ENCODE assay signal across 8 cellular contexts in the genomic region with DNA sequence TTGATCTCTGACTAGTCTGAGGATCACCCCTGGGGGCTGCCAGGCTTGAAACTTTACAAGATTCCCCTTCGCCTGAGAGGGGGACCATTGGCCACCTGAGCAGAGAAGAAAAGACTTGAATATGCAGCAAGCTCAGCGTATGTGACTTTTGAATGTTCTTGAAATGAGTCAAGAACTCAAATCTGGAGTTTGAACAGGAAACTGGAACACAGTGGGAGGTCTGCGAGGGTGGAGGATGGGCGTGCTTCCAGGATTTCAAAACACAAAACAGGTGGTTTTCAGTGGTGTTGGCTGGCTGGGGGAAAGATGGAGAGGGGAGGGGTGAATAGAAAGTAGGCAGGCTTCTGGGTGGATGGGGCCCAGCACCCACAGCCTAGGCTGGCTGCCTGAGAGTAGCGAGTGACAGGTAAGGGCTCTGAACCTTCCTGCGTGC. TPM values are rescaled to one million over a fixed set of nuclear protein-coding genes. Genes with fewer than 3 reads are reported as not detected.
DNase-seq lines count a peak whose midpoint lies in the region; ATAC-seq and TF ChIP-seq lines count a peak whose summit lies in the region.

No MANE protein-coding gene starts in this region.

- DNase-seq in NCI-H2196 (lab: John Stamatoyannopoulos, UW; ENCODE audit: unreplicated experiment): peak; percentile 32
- DNase-seq in NCI-H2196 treated with DMSO at 0.1 percent for 48 hours (lab: John Stamatoyannopoulos, UW; ENCODE audit: unreplicated experiment): no peak
- peak; percentile 44 to 50 for DNase-seq in activated T-cell treated with anti-CD3 and anti-CD28 coated beads, Interleukin-2, amount 50 U/mL, for 48 hours
- DNase-seq in osteocyte (ENCODE audit: extremely low spot score, unreplicated experiment): no peak
- no peak for DNase-seq in NCI-H1930 (lab: John Stamatoyannopoulos, UW)
- DNase-seq in progenitor cell of endocrine pancreas (ENCODE audit: low spot score, unreplicated experiment): no peak
- no peak for DNase-seq in KBM-7

- TF ChIP-seq CTCF in osteocyte (IDR thresholded peaks at IDR 0.05) (no peak), progenitor cell of endocrine pancreas (IDR thresholded peaks at IDR 0.05; ENCODE audit: unreplicated experiment) (no peak)

- H3K4me3 Mint-ChIP-seq in osteocyte (ENCODE audit: unreplicated experiment) (no peak overlapping the region), progenitor cell of endocrine pancreas (ENCODE audit: low read depth) (no peak overlapping the region)

- H3K36me3 Mint-ChIP-seq in osteocyte (ENCODE audit: unreplicated experiment) (peaks cover 9% of the 10 kb centered on the region), progenitor cell of endocrine pancreas (ENCODE audit: insufficient read depth) (peaks cover 3% of the 10 kb centered on the region)

- in situ Hi-C loops in KBM-7 (cut with MboI; ENCODE audit: low pct_unique_long_range_greater_than_20kb, low sequenced_read_pairs): loop anchor here (25.0 kb wide), 1 partner anchor 276 kb away; no protein-coding TSS in a partner anchor

- H3K27me3 Mint-ChIP-seq in osteocyte (ENCODE audit: unreplicated experiment): peaks cover 13% of the 10 kb centered on the region
- peaks cover 77% of the 10 kb centered on the region for H3K27me3 Mint-ChIP-seq in progenitor cell of endocrine pancreas

- peaks cover 32% of the 10 kb centered on the region for H3K4me1 Mint-ChIP-seq in osteocyte (ENCODE audit: unreplicated experiment)
- peaks cover 6% of the 10 kb centered on the region for H3K4me1 Mint-ChIP-seq in progenitor cell of endocrine pancreas (ENCODE audit: low read depth)

- H3K27ac Mint-ChIP-seq in osteocyte (ENCODE audit: unreplicated experiment) (peak overlapping the region; percentile 42), progenitor cell of endocrine pancreas (no peak overlapping the region)

- peaks cover 23% of the 10 kb centered on the region for H3K9me3 Mint-ChIP-seq in osteocyte (ENCODE audit: unreplicated experiment)
- H3K9me3 Mint-ChIP-seq in progenitor cell of endocrine pancreas (ENCODE audit: low read depth): peaks cover 23% of the 10 kb centered on the region

- ATAC-seq in HG02623 (IDR thresholded peaks at IDR 0.05; ENCODE audit: unreplicated experiment): peak; percentile 44

RNA-seq across cellular contexts. Expression of a gene that starts 40.6 kb away (rescaled TPM):
- total RNA-seq in osteocyte (not detected in 2 replicates), progenitor cell of endocrine pancreas (not detected in 2 replicates)

Comparison
In these comparisons a context has a peak if more than half of its experiments do, and no peak if none do; other contexts are left out.
1. DNase-seq: peak in NCI-H2196 (single experiment) and activated T-cell treated with anti-CD3 and anti-CD28 coated beads, Interleukin-2, amount 50 U/mL, for 48 hours (2 of 2); none in NCI-H2196 treated with DMSO at 0.1 percent for 48 hours (single experiment), osteocyte (single experiment), NCI-H1930 (0 of 2), progenitor cell of endocrine pancreas (single experiment) and KBM-7 (single experiment).